Comparison of ENCODE assay signal across 1 cellular context in the genomic region with DNA sequence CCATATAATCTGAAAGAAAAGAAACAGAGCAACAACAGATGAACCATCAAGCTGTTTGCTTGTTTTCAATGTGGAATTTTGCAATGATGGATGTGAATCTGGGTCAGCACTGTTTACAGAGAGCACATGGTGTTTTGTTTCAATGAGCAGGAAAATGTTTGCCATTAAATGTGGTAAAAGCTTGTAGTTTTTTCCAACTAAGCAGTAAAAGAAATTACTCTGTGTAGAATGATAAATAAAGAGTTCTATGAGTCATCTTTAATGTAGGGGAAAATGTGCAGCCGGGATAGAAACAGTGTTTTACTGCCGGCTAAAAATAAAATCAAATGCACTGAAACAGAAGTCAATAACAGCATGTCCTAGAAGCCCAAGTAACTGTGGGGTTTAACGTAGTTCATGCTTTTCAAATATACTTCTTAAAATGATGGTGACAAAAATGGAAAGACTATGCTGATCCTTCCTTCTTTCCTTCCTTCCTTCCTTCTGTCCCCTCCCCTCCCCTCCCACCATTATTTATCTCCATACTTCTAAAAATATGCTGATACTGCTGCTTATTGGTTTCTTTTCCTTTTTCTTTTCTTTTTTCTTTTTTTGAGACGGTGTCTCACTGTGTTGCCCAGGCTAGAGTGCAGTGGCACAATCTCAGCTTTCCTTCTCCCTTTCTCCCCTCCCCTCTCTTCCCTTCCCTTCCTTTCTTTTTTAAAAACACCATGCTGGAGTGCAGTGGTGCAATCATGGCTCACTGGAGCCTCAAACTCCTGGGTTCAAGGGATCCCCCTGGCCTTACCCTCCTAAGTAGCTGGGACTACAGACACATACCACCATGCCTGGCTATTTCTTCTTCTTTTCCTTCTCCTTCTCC.
TF ChIP-seq lines count a peak whose summit lies in the region.

No MANE protein-coding gene starts in this region.

TF ChIP-seq in HepG2, 621 proteins besides CTCF, POLR2A, EP300 and RAD21 (continued from another document and continues in another):
- TF ChIP-seq, protein P1, sequence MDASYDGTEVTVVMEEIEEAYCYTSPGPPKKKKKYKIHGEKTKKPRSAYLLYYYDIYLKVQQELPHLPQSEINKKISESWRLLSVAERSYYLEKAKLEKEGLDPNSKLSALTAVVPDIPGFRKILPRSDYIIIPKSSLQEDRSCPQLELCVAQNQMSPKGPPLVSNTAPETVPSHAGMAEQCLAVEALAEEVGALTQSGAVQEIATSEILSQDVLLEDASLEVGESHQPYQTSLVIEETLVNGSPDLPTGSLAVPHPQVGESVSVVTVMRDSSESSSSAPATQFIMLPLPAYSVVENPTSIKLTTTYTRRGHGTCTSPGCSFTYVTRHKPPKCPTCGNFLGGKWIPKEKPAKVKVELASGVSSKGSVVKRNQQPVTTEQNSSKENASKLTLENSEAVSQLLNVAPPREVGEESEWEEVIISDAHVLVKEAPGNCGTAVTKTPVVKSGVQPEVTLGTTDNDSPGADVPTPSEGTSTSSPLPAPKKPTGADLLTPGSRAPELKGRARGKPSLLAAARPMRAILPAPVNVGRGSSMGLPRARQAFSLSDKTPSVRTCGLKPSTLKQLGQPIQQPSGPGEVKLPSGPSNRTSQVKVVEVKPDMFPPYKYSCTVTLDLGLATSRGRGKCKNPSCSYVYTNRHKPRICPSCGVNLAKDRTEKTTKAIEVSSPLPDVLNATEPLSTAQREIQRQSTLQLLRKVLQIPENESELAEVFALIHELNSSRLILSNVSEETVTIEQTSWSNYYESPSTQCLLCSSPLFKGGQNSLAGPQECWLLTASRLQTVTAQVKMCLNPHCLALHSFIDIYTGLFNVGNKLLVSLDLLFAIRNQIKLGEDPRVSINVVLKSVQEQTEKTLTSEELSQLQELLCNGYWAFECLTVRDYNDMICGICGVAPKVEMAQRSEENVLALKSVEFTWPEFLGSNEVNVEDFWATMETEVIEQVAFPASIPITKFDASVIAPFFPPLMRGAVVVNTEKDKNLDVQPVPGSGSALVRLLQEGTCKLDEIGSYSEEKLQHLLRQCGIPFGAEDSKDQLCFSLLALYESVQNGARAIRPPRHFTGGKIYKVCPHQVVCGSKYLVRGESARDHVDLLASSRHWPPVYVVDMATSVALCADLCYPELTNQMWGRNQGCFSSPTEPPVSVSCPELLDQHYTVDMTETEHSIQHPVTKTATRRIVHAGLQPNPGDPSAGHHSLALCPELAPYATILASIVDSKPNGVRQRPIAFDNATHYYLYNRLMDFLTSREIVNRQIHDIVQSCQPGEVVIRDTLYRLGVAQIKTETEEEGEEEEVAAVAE (CRISPR knock-in tag; IDR thresholded peaks at IDR 0.05; ENCODE audit: borderline replicate concordance), result peak; percentile 70; the same call in 1 of the 2 replicates
- TF ChIP-seq NCOA2 (CRISPR knock-in tag; IDR thresholded peaks at IDR 0.05) (peak; percentile 87), XRCC5 (optimal IDR thresholded peaks at IDR 0.05; ENCODE audit: low read length) (no peak), ZNF746 (CRISPR knock-in tag; IDR thresholded peaks at IDR 0.05) (no peak), ZNF251 (CRISPR knock-in tag; IDR thresholded peaks at IDR 0.05) (no peak), KDM4B (CRISPR knock-in tag; IDR thresholded peaks at IDR 0.05) (no peak), ZNF570 (CRISPR knock-in tag; IDR thresholded peaks at IDR 0.05; ENCODE audit: borderline replicate concordance) (no peak), FIP1L1 (IDR thresholded peaks at IDR 0.05; ENCODE audit: borderline replicate concordance, insufficient read depth, low read depth, low read length) (no peak), ZNF160 (CRISPR knock-in tag; IDR thresholded peaks at IDR 0.05) (no peak), ZNF792 (CRISPR knock-in tag; IDR thresholded peaks at IDR 0.05) (no peak; the same call in 1 of the 2 replicates), ZC3H13 (CRISPR knock-in tag; IDR thresholded peaks at IDR 0.05) (no peak; the same call in 1 of the 2 replicates), ZNF761 (CRISPR knock-in tag; conservative IDR thresholded peaks at IDR 0.05) (no peak), GPN1 (CRISPR knock-in tag; IDR thresholded peaks at IDR 0.05; ENCODE audit: borderline replicate concordance) (no peak), DR1 (CRISPR knock-in tag; IDR thresholded peaks at IDR 0.05) (no peak), RCOR2 (CRISPR knock-in tag; IDR thresholded peaks at IDR 0.05) (0 out of 2 replicates have a peak, but pooled peaks have one; percentile 45), MTA3 (CRISPR knock-in tag; IDR thresholded peaks at IDR 0.05) (no peak), ZFP62 (CRISPR knock-in tag; IDR thresholded peaks at IDR 0.05) (no peak), ZNF207 (IDR thresholded peaks at IDR 0.05; ENCODE audit: borderline replicate concordance) (no peak), KLF6 (CRISPR knock-in tag; IDR thresholded peaks at IDR 0.05) (peak; percentile 27; the same call in 1 of the 2 replicates), NR2C2 (CRISPR knock-in tag; IDR thresholded peaks at IDR 0.05; ENCODE audit: borderline replicate concordance) (peak; percentile 57; the same call in 1 of the 2 replicates), ZNF547 (CRISPR knock-in tag; IDR thresholded peaks at IDR 0.05) (no peak), PPARG (CRISPR knock-in tag; conservative IDR thresholded peaks at IDR 0.05) (peak; percentile 54; the same call in 1 of the 2 replicates), ZSCAN25 (CRISPR knock-in tag; IDR thresholded peaks at IDR 0.05) (no peak), ZNF567 (CRISPR knock-in tag; IDR thresholded peaks at IDR 0.05; ENCODE audit: borderline replicate concordance) (no peak), ZNF367 (CRISPR knock-in tag; IDR thresholded peaks at IDR 0.05; ENCODE audit: borderline replicate concordance) (no peak), ZNF564 (CRISPR knock-in tag; IDR thresholded peaks at IDR 0.05) (no peak), ZNF263 (CRISPR knock-in tag; IDR thresholded peaks at IDR 0.05) (no peak), ZNF670 (CRISPR knock-in tag; IDR thresholded peaks at IDR 0.05; ENCODE audit: borderline replicate concordance) (no peak), ZNF766 (CRISPR knock-in tag; IDR thresholded peaks at IDR 0.05; ENCODE audit: borderline replicate concordance) (0 out of 2 replicates have a peak, but pooled peaks have one; percentile 10), MATR3 (CRISPR knock-in tag; IDR thresholded peaks at IDR 0.05) (no peak), ZNF205 (CRISPR knock-in tag; IDR thresholded peaks at IDR 0.05) (peak; percentile 78; the same call in 1 of the 2 replicates), JDP2 (CRISPR knock-in tag; IDR thresholded peaks at IDR 0.05; ENCODE audit: borderline replicate concordance) (no peak), ZNF264 (CRISPR knock-in tag; IDR thresholded peaks at IDR 0.05) (no peak), EED (CRISPR knock-in tag; IDR thresholded peaks at IDR 0.05) (no peak), PHF21A (CRISPR knock-in tag; IDR thresholded peaks at IDR 0.05) (no peak), RFX1 (IDR thresholded peaks at IDR 0.05) (no peak), ZNF224 (CRISPR knock-in tag; IDR thresholded peaks at IDR 0.05) (no peak), ONECUT2 (CRISPR knock-in tag; IDR thresholded peaks at IDR 0.05) (no peak), AKAP8 (CRISPR knock-in tag; IDR thresholded peaks at IDR 0.05) (no peak), ARNTL (CRISPR knock-in tag; IDR thresholded peaks at IDR 0.05) (no peak), HIVEP1 (CRISPR knock-in tag; IDR thresholded peaks at IDR 0.05) (no peak), MXD4 (CRISPR knock-in tag; IDR thresholded peaks at IDR 0.05) (no peak), NCOR1 (IDR thresholded peaks at IDR 0.05; ENCODE audit: borderline replicate concordance, low read length) (peak; percentile 78; the same call in 1 of the 2 replicates)
- TF ChIP-seq, protein P2, sequence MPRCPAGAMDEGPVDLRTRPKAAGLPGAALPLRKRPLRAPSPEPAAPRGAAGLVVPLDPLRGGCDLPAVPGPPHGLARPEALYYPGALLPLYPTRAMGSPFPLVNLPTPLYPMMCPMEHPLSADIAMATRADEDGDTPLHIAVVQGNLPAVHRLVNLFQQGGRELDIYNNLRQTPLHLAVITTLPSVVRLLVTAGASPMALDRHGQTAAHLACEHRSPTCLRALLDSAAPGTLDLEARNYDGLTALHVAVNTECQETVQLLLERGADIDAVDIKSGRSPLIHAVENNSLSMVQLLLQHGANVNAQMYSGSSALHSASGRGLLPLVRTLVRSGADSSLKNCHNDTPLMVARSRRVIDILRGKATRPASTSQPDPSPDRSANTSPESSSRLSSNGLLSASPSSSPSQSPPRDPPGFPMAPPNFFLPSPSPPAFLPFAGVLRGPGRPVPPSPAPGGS (CRISPR knock-in tag; IDR thresholded peaks at IDR 0.05), result no peak
- TF ChIP-seq, protein P3, sequence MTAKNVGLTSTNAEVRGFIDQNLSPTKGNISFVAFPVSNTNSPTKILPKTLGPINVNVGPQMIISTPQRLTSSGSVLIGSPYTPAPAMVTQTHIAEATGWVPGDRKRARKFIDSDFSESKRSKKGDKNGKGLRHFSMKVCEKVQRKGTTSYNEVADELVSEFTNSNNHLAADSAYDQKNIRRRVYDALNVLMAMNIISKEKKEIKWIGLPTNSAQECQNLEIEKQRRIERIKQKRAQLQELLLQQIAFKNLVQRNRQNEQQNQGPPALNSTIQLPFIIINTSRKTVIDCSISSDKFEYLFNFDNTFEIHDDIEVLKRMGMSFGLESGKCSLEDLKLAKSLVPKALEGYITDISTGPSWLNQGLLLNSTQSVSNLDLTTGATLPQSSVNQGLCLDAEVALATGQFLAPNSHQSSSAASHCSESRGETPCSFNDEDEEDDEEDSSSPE (CRISPR knock-in tag; IDR thresholded peaks at IDR 0.05), result no peak
- TF ChIP-seq, protein P4, sequence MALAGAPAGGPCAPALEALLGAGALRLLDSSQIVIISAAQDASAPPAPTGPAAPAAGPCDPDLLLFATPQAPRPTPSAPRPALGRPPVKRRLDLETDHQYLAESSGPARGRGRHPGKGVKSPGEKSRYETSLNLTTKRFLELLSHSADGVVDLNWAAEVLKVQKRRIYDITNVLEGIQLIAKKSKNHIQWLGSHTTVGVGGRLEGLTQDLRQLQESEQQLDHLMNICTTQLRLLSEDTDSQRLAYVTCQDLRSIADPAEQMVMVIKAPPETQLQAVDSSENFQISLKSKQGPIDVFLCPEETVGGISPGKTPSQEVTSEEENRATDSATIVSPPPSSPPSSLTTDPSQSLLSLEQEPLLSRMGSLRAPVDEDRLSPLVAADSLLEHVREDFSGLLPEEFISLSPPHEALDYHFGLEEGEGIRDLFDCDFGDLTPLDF (CRISPR knock-in tag; IDR thresholded peaks at IDR 0.05), result no peak; the same call in 1 of the 2 replicates
- TF ChIP-seq, protein P5, sequence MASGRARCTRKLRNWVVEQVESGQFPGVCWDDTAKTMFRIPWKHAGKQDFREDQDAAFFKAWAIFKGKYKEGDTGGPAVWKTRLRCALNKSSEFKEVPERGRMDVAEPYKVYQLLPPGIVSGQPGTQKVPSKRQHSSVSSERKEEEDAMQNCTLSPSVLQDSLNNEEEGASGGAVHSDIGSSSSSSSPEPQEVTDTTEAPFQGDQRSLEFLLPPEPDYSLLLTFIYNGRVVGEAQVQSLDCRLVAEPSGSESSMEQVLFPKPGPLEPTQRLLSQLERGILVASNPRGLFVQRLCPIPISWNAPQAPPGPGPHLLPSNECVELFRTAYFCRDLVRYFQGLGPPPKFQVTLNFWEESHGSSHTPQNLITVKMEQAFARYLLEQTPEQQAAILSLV (CRISPR knock-in tag; IDR thresholded peaks at IDR 0.05; ENCODE audit: borderline replicate concordance), result no peak; the same call in 1 of the 2 replicates
- TF ChIP-seq, protein P6, sequence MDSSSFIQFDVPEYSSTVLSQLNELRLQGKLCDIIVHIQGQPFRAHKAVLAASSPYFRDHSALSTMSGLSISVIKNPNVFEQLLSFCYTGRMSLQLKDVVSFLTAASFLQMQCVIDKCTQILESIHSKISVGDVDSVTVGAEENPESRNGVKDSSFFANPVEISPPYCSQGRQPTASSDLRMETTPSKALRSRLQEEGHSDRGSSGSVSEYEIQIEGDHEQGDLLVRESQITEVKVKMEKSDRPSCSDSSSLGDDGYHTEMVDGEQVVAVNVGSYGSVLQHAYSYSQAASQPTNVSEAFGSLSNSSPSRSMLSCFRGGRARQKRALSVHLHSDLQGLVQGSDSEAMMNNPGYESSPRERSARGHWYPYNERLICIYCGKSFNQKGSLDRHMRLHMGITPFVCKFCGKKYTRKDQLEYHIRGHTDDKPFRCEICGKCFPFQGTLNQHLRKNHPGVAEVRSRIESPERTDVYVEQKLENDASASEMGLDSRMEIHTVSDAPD (CRISPR knock-in tag; IDR thresholded peaks at IDR 0.05), result no peak
- TF ChIP-seq, protein P7, sequence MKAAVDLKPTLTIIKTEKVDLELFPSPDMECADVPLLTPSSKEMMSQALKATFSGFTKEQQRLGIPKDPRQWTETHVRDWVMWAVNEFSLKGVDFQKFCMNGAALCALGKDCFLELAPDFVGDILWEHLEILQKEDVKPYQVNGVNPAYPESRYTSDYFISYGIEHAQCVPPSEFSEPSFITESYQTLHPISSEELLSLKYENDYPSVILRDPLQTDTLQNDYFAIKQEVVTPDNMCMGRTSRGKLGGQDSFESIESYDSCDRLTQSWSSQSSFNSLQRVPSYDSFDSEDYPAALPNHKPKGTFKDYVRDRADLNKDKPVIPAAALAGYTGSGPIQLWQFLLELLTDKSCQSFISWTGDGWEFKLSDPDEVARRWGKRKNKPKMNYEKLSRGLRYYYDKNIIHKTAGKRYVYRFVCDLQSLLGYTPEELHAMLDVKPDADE (CRISPR knock-in tag; IDR thresholded peaks at IDR 0.05), result 0 out of 2 replicates have a peak, but pooled peaks have one; percentile 50
- TF ChIP-seq, protein P8, sequence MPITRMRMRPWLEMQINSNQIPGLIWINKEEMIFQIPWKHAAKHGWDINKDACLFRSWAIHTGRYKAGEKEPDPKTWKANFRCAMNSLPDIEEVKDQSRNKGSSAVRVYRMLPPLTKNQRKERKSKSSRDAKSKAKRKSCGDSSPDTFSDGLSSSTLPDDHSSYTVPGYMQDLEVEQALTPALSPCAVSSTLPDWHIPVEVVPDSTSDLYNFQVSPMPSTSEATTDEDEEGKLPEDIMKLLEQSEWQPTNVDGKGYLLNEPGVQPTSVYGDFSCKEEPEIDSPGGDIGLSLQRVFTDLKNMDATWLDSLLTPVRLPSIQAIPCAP (CRISPR knock-in tag; IDR thresholded peaks at IDR 0.05; ENCODE audit: low read depth), result no peak
- TF ChIP-seq, protein P9, sequence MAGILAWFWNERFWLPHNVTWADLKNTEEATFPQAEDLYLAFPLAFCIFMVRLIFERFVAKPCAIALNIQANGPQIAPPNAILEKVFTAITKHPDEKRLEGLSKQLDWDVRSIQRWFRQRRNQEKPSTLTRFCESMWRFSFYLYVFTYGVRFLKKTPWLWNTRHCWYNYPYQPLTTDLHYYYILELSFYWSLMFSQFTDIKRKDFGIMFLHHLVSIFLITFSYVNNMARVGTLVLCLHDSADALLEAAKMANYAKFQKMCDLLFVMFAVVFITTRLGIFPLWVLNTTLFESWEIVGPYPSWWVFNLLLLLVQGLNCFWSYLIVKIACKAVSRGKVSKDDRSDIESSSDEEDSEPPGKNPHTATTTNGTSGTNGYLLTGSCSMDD (CRISPR knock-in tag; IDR thresholded peaks at IDR 0.05), result no peak
- TF ChIP-seq, protein P10, sequence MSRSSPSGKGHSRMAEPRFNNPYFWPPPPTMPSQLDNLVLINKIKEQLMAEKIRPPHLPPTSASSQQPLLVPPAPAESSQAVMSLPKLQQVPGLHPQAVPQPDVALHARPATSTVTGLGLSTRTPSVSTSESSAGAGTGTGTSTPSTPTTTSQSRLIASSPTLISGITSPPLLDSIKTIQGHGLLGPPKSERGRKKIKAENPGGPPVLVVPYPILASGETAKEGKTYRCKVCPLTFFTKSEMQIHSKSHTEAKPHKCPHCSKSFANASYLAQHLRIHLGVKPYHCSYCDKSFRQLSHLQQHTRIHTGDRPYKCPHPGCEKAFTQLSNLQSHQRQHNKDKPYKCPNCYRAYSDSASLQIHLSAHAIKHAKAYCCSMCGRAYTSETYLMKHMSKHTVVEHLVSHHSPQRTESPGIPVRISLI (CRISPR knock-in tag; IDR thresholded peaks at IDR 0.05; ENCODE audit: borderline replicate concordance), result no peak
